1 cellular context compared by ENCODE assay signal in genomic region chr9:128077847-128078503, GRCh38.
TF ChIP-seq lines count a peak whose summit lies in the region.

No MANE protein-coding gene starts in this region.

TF ChIP-seq in H1, 55 proteins besides CTCF, POLR2A, EP300 and RAD21:
- TF ChIP-seq TAF1 (IDR thresholded peaks at IDR 0.05; ENCODE audit: low read depth, low read length) (no peak), PHF8 (conservative IDR thresholded peaks at IDR 0.05; ENCODE audit: low read depth, low read length) (no peak), KDM1A (IDR thresholded peaks at IDR 0.05; ENCODE audit: borderline replicate concordance, low read length) (no peak), CBX8 (IDR thresholded peaks at IDR 0.05; ENCODE audit: borderline replicate concordance, low read depth, low read length) (no peak), CEBPB (IDR thresholded peaks at IDR 0.05; ENCODE audit: low read depth, low read length) (no peak), CHD7 (IDR thresholded peaks at IDR 0.05; ENCODE audit: insufficient replicate concordance, low read length) (no peak), RFX5 (IDR thresholded peaks at IDR 0.05; ENCODE audit: borderline replicate concordance, low read depth, low read length) (no peak), TAF7 (optimal IDR thresholded peaks at IDR 0.05; ENCODE audit: borderline replicate concordance, low read depth, low read length) (no peak), TEAD4 (IDR thresholded peaks at IDR 0.05; ENCODE audit: low read depth, low read length) (no peak), ATF3 (IDR thresholded peaks at IDR 0.05; ENCODE audit: insufficient read depth, low read depth, low read length) (no peak), HDAC6 (IDR thresholded peaks at IDR 0.05; ENCODE audit: low read depth, low read length) (no peak), POU5F1 (IDR thresholded peaks at IDR 0.05; ENCODE audit: low read depth, low read length) (no peak), SAP30 (IDR thresholded peaks at IDR 0.05; ENCODE audit: insufficient read depth, insufficient replicate concordance, low read length) (no peak), ATF2 (IDR thresholded peaks at IDR 0.05; ENCODE audit: low read length) (no peak)
